ENCODE assay signal across 1 cellular context in the genomic region with DNA sequence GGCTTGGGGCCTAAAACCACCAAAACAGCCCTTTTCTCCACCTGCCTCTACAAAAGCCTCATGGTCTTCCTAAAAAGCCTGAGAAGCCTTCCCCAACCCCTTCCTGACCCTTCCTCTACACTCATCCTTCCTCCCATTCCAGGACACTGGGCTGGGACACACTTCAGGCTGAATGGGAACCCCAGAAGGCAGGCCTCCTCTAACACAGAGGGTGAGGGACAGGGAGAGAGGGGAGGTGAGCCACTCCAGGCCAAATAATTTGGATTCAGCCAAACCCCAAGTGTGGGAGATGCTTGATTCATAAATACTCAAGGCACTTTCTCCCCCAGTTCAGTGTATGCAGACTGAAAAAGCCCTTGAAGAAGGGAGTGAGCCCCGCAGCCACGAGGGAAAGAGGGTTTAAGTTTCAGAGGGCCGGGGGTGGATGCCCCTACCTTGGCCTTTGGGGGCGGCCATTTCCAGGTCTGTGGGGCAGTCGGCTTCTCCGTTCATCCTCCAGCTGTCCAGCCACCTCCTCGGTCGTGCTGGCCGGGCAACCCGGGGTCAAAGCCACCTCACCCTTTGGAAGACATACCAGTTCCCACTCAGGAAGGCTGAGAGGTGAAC.
TF ChIP-seq lines count a peak whose summit lies in the region.

No MANE protein-coding gene starts in this region.

TF ChIP-seq in HEK293, 187 proteins besides CTCF, POLR2A, EP300 and RAD21 (continued from another document):
- no peak for TF ChIP-seq ZNF148 (tag by site-specific recombination; IDR thresholded peaks at IDR 0.05; ENCODE audit: borderline replicate concordance)
- TF ChIP-seq ZSCAN30 (tag by site-specific recombination; IDR thresholded peaks at IDR 0.05) = no peak
- no peak for TF ChIP-seq SCRT1 (tag by site-specific recombination; IDR thresholded peaks at IDR 0.05; ENCODE audit: borderline replicate concordance)
- TF ChIP-seq SALL2 (tag by site-specific recombination; IDR thresholded peaks at IDR 0.05; ENCODE audit: borderline replicate concordance) = no peak
- TF ChIP-seq, protein P1, sequence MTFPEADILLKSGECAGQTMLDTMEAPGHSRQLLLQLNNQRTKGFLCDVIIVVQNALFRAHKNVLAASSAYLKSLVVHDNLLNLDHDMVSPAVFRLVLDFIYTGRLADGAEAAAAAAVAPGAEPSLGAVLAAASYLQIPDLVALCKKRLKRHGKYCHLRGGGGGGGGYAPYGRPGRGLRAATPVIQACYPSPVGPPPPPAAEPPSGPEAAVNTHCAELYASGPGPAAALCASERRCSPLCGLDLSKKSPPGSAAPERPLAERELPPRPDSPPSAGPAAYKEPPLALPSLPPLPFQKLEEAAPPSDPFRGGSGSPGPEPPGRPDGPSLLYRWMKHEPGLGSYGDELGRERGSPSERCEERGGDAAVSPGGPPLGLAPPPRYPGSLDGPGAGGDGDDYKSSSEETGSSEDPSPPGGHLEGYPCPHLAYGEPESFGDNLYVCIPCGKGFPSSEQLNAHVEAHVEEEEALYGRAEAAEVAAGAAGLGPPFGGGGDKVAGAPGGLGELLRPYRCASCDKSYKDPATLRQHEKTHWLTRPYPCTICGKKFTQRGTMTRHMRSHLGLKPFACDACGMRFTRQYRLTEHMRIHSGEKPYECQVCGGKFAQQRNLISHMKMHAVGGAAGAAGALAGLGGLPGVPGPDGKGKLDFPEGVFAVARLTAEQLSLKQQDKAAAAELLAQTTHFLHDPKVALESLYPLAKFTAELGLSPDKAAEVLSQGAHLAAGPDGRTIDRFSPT (tag by site-specific recombination; IDR thresholded peaks at IDR 0.05) = no peak
- TF ChIP-seq ZFHX2 (tag by site-specific recombination; conservative IDR thresholded peaks at IDR 0.05) = peak; percentile 3; the same call in 1 of the 2 replicates
- no peak for TF ChIP-seq ZNF248 (tag by site-specific recombination; IDR thresholded peaks at IDR 0.05)
- no peak for TF ChIP-seq ZBTB44 (tag by site-specific recombination; IDR thresholded peaks at IDR 0.05)
- TF ChIP-seq ZNF561 (tag by site-specific recombination; IDR thresholded peaks at IDR 0.05; ENCODE audit: borderline replicate concordance) = no peak
- no peak for TF ChIP-seq GFI1B (tag by site-specific recombination; IDR thresholded peaks at IDR 0.05)
- no peak for TF ChIP-seq OVOL3 (tag by site-specific recombination; IDR thresholded peaks at IDR 0.05)
- no peak for TF ChIP-seq KLF7 (tag by site-specific recombination; IDR thresholded peaks at IDR 0.05; ENCODE audit: borderline replicate concordance)
- no peak for TF ChIP-seq ZNF830 (tag by site-specific recombination; IDR thresholded peaks at IDR 0.05; ENCODE audit: low read depth)
- TF ChIP-seq ZNF19 (tag by site-specific recombination; IDR thresholded peaks at IDR 0.05; ENCODE audit: low read depth) = no peak
- no peak for TF ChIP-seq ZNF639 (tag by site-specific recombination; IDR thresholded peaks at IDR 0.05)
